20 cellular contexts compared by ENCODE assay signal in genomic region chr10:12340371-12340770, GRCh38.
"Had no signal": no experiment of that assay in that cellular context is flagged by ENCODE, and none has a peak within 500 bp of the region (broad histone marks: within the 10 kb centered on the region; RNA-seq: fewer than 3 reads in every experiment).

No MANE protein-coding gene starts in this region.

- H3K36me3 ChIP-seq: upper lobe of right lung, WERI-Rb-1 had no signal

- H3K9me3 ChIP-seq: mucosa of descending colon, upper lobe of right lung had no signal

- H3K27ac Mint-ChIP-seq: activated CD8-positive, alpha-beta T cell treated with anti-CD3 and anti-CD28 coated beads, Interleukin-2, amount 10 ng/mL, durations not matched to agents 7 days and 5 days; activated naive CD4-positive, alpha-beta T cell treated with anti-CD3 and anti-CD28 coated beads, Interleukin-2, amount 50 U/mL, for 72 hours; activated T-cell treated with anti-CD3 and anti-CD28 coated beads, Interleukin-2, amount 50 U/mL, for 24 hours; activated T-helper 17 cell treated with anti-CD3 and anti-CD28 coated beads, Interleukin-2, amount 50 U/mL, for 72 hours; brain had no signal

- H3K27ac ChIP-seq: foreskin keratinocyte, upper lobe of right lung, WERI-Rb-1 had no signal

- DNase-seq: activated CD4-positive, alpha-beta T cell treated with anti-CD3 and anti-CD28 coated beads for 1 hour; activated CD4-positive, alpha-beta T cell treated with anti-CD3 and anti-CD28 coated beads, Interleukin-2, amount 50 U/mL, for 1 hour; activated CD8-positive, alpha-beta T cell treated with anti-CD3 and anti-CD28 coated beads, Interleukin-2, amount 10 ng/mL, durations not matched to agents 7 days and 5 days; activated T-cell treated with anti-CD3 and anti-CD28 coated beads, Interleukin-2, amount 50 U/mL, for 24 hours; aorta; central memory CD4-positive, alpha-beta T cell; effector memory CD4-positive, alpha-beta T cell; foreskin keratinocyte; left colon; mesendoderm; mucosa of descending colon; naive thymus-derived CD4-positive, alpha-beta T cell; stimulated activated CD4-positive, alpha-beta T cell treated with anti-CD3 and anti-CD28 coated beads, Interleukin-4, amount 100 ng/mL, for 24 hours; stimulated activated naive CD8-positive, alpha-beta T cell treated with anti-CD3 and anti-CD28 coated beads, Interleukin-15, Interleukin-2, amounts not matched to agents 100 U/mL and 50 U/mL, for 24 hours; upper lobe of right lung; WERI-Rb-1 had no signal

- H3K36me3 Mint-ChIP-seq: activated naive CD4-positive, alpha-beta T cell treated with anti-CD3 and anti-CD28 coated beads, Interleukin-2, amount 50 U/mL, for 72 hours had no signal

- H3K9me3 Mint-ChIP-seq: activated naive CD4-positive, alpha-beta T cell treated with anti-CD3 and anti-CD28 coated beads, Interleukin-2, amount 50 U/mL, for 72 hours; activated T-cell treated with anti-CD3 and anti-CD28 coated beads, Interleukin-2, amount 50 U/mL, for 24 hours; activated T-helper 17 cell treated with anti-CD3 and anti-CD28 coated beads, Interleukin-2, amount 50 U/mL, for 72 hours; neural crest cell had no signal

- H3K4me3 Mint-ChIP-seq: activated CD8-positive, alpha-beta T cell treated with anti-CD3 and anti-CD28 coated beads, Interleukin-2, amount 10 ng/mL, durations not matched to agents 7 days and 5 days; activated T-cell treated with anti-CD3 and anti-CD28 coated beads, Interleukin-2, amount 50 U/mL, for 24 hours; activated T-helper 17 cell treated with anti-CD3 and anti-CD28 coated beads, Interleukin-2, amount 50 U/mL, for 72 hours; brain; naive thymus-derived CD4-positive, alpha-beta T cell; neural crest cell had no signal

- H3K4me3 ChIP-seq: mucosa of descending colon, upper lobe of right lung had no signal

- H3K27me3 ChIP-seq: upper lobe of right lung had no signal

- H3K27me3 Mint-ChIP-seq: activated T-cell treated with anti-CD3 and anti-CD28 coated beads, Interleukin-2, amount 50 U/mL, for 24 hours; activated T-helper 17 cell treated with anti-CD3 and anti-CD28 coated beads, Interleukin-2, amount 50 U/mL, for 72 hours had no signal

- ATAC-seq: activated CD8-positive, alpha-beta T cell treated with anti-CD3 and anti-CD28 coated beads, Interleukin-2, amount 10 ng/mL, durations not matched to agents 7 days and 5 days; activated naive CD4-positive, alpha-beta T cell treated with anti-CD3 and anti-CD28 coated beads, Interleukin-2, amount 50 U/mL, for 72 hours; activated T-helper 17 cell treated with anti-CD3 and anti-CD28 coated beads, Interleukin-2, amount 50 U/mL, for 72 hours; foreskin keratinocyte; left colon; mucosa of descending colon; naive thymus-derived CD4-positive, alpha-beta T cell; stimulated activated naive CD8-positive, alpha-beta T cell treated with anti-CD3 and anti-CD28 coated beads, Interleukin-15, Interleukin-2, amounts not matched to agents 100 U/mL and 50 U/mL, for 24 hours; upper lobe of right lung had no signal

- H3K4me1 ChIP-seq: foreskin keratinocyte, upper lobe of right lung had no signal
